Comparison of ENCODE assay signal across 25 cellular contexts in genomic region chr4:45325112-45325462, GRCh38.
DNase-seq lines count a peak whose midpoint lies in the region; ATAC-seq, FAIRE-seq and TF ChIP-seq lines count a peak whose summit lies in the region.
"Had no signal": no experiment of that assay in that cellular context is flagged by ENCODE, and none has a peak within 500 bp of the region (broad histone marks: within the 10 kb centered on the region; RNA-seq: fewer than 3 reads in every experiment).

No MANE protein-coding gene starts in this region.

- FAIRE-seq in GM12891 (lab: Jason Lieb, UNC): no peak
- FAIRE-seq: A549, GM12892, H54 had no signal

- peaks cover 13% of the 10 kb centered on the region for H3K4me1 ChIP-seq in cardiac muscle cell (ENCODE audit: low read depth)
- H3K4me1 ChIP-seq in right cardiac atrium (ENCODE audit: control insufficient read depth, insufficient read depth, low read length): no peaks in the 10 kb centered on the region
- H3K4me1 ChIP-seq: A549 had no signal

- no peaks in the 10 kb centered on the region for H3K27me3 ChIP-seq in cardiac muscle cell
- no peaks in the 10 kb centered on the region for H3K27me3 ChIP-seq in right cardiac atrium (ENCODE audit: control insufficient read depth, insufficient read depth)
- H3K27me3 ChIP-seq: BLaER1 treated with 17β-estradiol and CSF1 and Interleukin-3, amounts not matched to agents 10 nM and 100 nM had no signal

- WGBS in right cardiac atrium: 32% methylated on average over 2 of the region's 2 CpGs

- H3K36me3 ChIP-seq in cardiac muscle cell: no peaks in the 10 kb centered on the region
- H3K36me3 ChIP-seq: BLaER1 treated with 17β-estradiol and CSF1 and Interleukin-3, amounts not matched to agents 10 nM and 100 nM had no signal

- ATAC-seq in HG02610 (IDR thresholded peaks at IDR 0.05; ENCODE audit: unreplicated experiment) (peak; percentile 73), right cardiac atrium (peak; percentile 69 to 86), GM18861 (IDR thresholded peaks at IDR 0.05; ENCODE audit: unreplicated experiment) (no peak)
- ATAC-seq: A549 had no signal

- no peak for TF ChIP-seq POLR2A in GM12891 (IDR thresholded peaks at IDR 0.05; ENCODE audit: low read depth, low read length)

- no peak for DNase-seq in GM12891 (ENCODE audit: insufficient read length, low spot score)
- DNase-seq in cardiac muscle cell (ENCODE audit: low read depth in 1 of 2, low spot score in 1 of 2): no peak
- no peak for DNase-seq in right cardiac atrium
- no peak for DNase-seq in HCEC 1CT
- DNase-seq in cerebellar nuclear complex (lab: John Stamatoyannopoulos, UW): no peak
- no peak for DNase-seq in C1 segment of cervical spinal cord (lab: John Stamatoyannopoulos, UW)
- DNase-seq: AML-193; CD4-positive, alpha-beta memory T cell; COR-L47; MM.1S; NCI-H1694; NCI-H2029 treated with DMSO at 0.1 percent for 48 hours; NCI-H2171 treated with DMSO at 0.1 percent for 48 hours; NCI-H345; NCI-H748 treated with DMSO at 0.1 percent for 48 hours; RPMI8226; SIG-M5 had no signal

- TF ChIP-seq CTCF in cardiac muscle cell (IDR thresholded peaks at IDR 0.05; ENCODE audit: low read depth, low read length): no peak

- no peak overlapping the region for H3K4me3 ChIP-seq in cardiac muscle cell
- H3K4me3 ChIP-seq in right cardiac atrium (ENCODE audit: low read length): no peak overlapping the region
- H3K4me3 ChIP-seq: A549; BLaER1 treated with 17β-estradiol and CSF1 and Interleukin-3, amounts not matched to agents 10 nM and 100 nM; SK-N-MC had no signal

- intact Hi-C loops in right cardiac atrium (cut with DNase I): no loop called here

- no peaks in the 10 kb centered on the region for H3K9me3 ChIP-seq in cardiac muscle cell (ENCODE audit: low read depth)
- H3K9me3 ChIP-seq in right cardiac atrium (ENCODE audit: control insufficient read depth, low read length): no peaks in the 10 kb centered on the region
- H3K9me3 ChIP-seq: A549; BLaER1 treated with 17β-estradiol and CSF1 and Interleukin-3, amounts not matched to agents 10 nM and 100 nM had no signal

- H3K27ac ChIP-seq in cardiac muscle cell (peak overlapping the region; percentile 78), right cardiac atrium (ENCODE audit: low read length) (peak overlapping the region; percentile 64)
- H3K27ac ChIP-seq: A549; BLaER1 treated with 17β-estradiol and CSF1 and Interleukin-3, amounts not matched to agents 10 nM and 100 nM; KMS-11; SK-N-MC had no signal

TF ChIP-seq in GM12891, 5 proteins besides CTCF, POLR2A, EP300 and RAD21:
- TF ChIP-seq PAX5 (IDR thresholded peaks at IDR 0.05; ENCODE audit: insufficient read depth, low read length, severe bottlenecking) (no peak), SPI1 (IDR thresholded peaks at IDR 0.05; ENCODE audit: low read depth, low read length) (peak; percentile 20; the same call in 1 of the 2 replicates)
TF ChIP-seq in GM12891: peak in this region for 1.
